8 cellular contexts compared by ENCODE assay signal in genomic region chr6:10478187-10479040, GRCh38.
DNase-seq lines count a peak whose midpoint lies in the region; ATAC-seq, FAIRE-seq and TF ChIP-seq lines count a peak whose summit lies in the region.

No MANE protein-coding gene starts in this region.

- ATAC-seq in HG03565 (IDR thresholded peaks at IDR 0.05; ENCODE audit: unreplicated experiment) (peak; percentile 46), HG03460 (IDR thresholded peaks at IDR 0.05; ENCODE audit: unreplicated experiment) (no peak)

- peak; percentile 55 for DNase-seq in 8988T
- peak; percentile 67 for DNase-seq in GM03348 (ENCODE audit: low spot score)
- peak; percentile 37 for DNase-seq in RCC 7860 (ENCODE audit: low spot score)
- DNase-seq in erythroblast (lab: John Stamatoyannopoulos, UW), result peak; percentile 55 to 68
- peak; percentile 14 for DNase-seq in pons (ENCODE audit: low spot score)
- no peak for DNase-seq in islet precursor cell

- TF ChIP-seq POLR2A in erythroblast (IDR thresholded peaks at IDR 0.05; ENCODE audit: low read length), result no peak

- FAIRE-seq in RCC 7860 (lab: Jason Lieb, UNC), result no peak
